In genomic region chr16:27365142-27366089, GRCh38 we compare ENCODE assay signal across 10 cellular contexts. TPM values are rescaled to one million over a fixed set of nuclear protein-coding genes. Genes with fewer than 3 reads are reported as not detected.
A peak's percentile ranks its signal among the peaks of the same experiment; 100 is the strongest.
DNase-seq lines count a peak whose midpoint lies in the region; ATAC-seq and TF ChIP-seq lines count a peak whose summit lies in the region.
"Had no signal": no experiment of that assay in that cellular context is flagged by ENCODE, and none has a peak within 500 bp of the region (broad histone marks: within the 10 kb centered on the region; RNA-seq: fewer than 3 reads in every experiment).

No MANE protein-coding gene starts in this region.

- no peaks in the 10 kb centered on the region for H3K27me3 Mint-ChIP-seq in activated naive CD8-positive, alpha-beta T cell

- DNase-seq in A172 (ENCODE audit: low spot score), result peak; percentile 68
- DNase-seq in HCEC 1CT, result peak; percentile 66
- peak; percentile 61 for DNase-seq in kidney epithelial cell (ENCODE audit: low read depth)
- no peak for DNase-seq in retina
- no peak for DNase-seq in COLO668 (lab: John Stamatoyannopoulos, UW; ENCODE audit: unreplicated experiment)
- no peak for DNase-seq in Peyer's patch
- DNase-seq: DMS79 treated with DMSO at 0.1 percent for 48 hours, psoas muscle had no signal

- H3K9me3 ChIP-seq in Peyer's patch, result no peaks in the 10 kb centered on the region
- H3K9me3 ChIP-seq: psoas muscle had no signal

- no peak for TF ChIP-seq POLR2A in Peyer's patch (IDR thresholded peaks at IDR 0.05)

- peak overlapping the region; percentile 47 for H3K4me3 Mint-ChIP-seq in activated naive CD8-positive, alpha-beta T cell

- H3K36me3 ChIP-seq in kidney epithelial cell (ENCODE audit: control insufficient read depth, insufficient read depth, low read length) (no peaks in the 10 kb centered on the region), Peyer's patch (peaks cover 0 to 34% (median 0%) of the 10 kb centered on the region in 3 donors)

- peaks cover 4% of the 10 kb centered on the region for H3K9me3 Mint-ChIP-seq in activated naive CD8-positive, alpha-beta T cell (ENCODE audit: low read depth)

- H3K27ac ChIP-seq in Peyer's patch, result peak overlapping the region in 2 of 4 donors; percentile 67 to 79
- H3K27ac ChIP-seq: psoas muscle had no signal

- H3K4me1 Mint-ChIP-seq in activated naive CD8-positive, alpha-beta T cell (ENCODE audit: low read depth), result peaks cover 78% of the 10 kb centered on the region

- H3K4me1 ChIP-seq in Peyer's patch, result peaks cover 4 to 37% (median 8%) of the 10 kb centered on the region in 4 donors
- H3K4me1 ChIP-seq: psoas muscle had no signal

- H3K4me3 ChIP-seq in kidney epithelial cell (ENCODE audit: low read depth, low read length), result no peak overlapping the region
- no peak overlapping the region for H3K4me3 ChIP-seq in Peyer's patch
- H3K4me3 ChIP-seq: psoas muscle had no signal

- peak overlapping the region; percentile 99 for H3K27ac Mint-ChIP-seq in activated naive CD8-positive, alpha-beta T cell

- H3K27me3 ChIP-seq in kidney epithelial cell (ENCODE audit: control insufficient read depth, insufficient read depth, low read length) (no peaks in the 10 kb centered on the region), Peyer's patch (no peaks in the 10 kb centered on the region)

- ATAC-seq in HG03442 (IDR thresholded peaks at IDR 0.05; ENCODE audit: unreplicated experiment), result no peak
- ATAC-seq: psoas muscle had no signal

- H3K36me3 Mint-ChIP-seq in activated naive CD8-positive, alpha-beta T cell, result peaks cover 16% of the 10 kb centered on the region

- TF ChIP-seq CTCF in kidney epithelial cell (IDR thresholded peaks at IDR 0.05; ENCODE audit: insufficient read depth, low read length, poor library complexity, severe bottlenecking) (no peak), Peyer's patch (IDR thresholded peaks at IDR 0.05) (no peak)

RNA-seq across cellular contexts. Expression of gene IL21R, which starts 36.6 kb away (rescaled TPM):
- 1.3 and 6.6 TPM in 2 replicates for total RNA-seq in A172 (2014; rRNA removed; shearing (Covaris generic))
- total RNA-seq in kidney epithelial cell (1.1 and 1.6 TPM in 2 replicates), Peyer's patch (1 to 10 TPM in 2 of 4 donors, under 1 TPM in 1, not detected in 1; 0.18 to 4.1 (median 1.3) TPM)

RNA-seq across cellular contexts. Expression of gene IL4R, which starts 51.6 kb away (rescaled TPM):
- total RNA-seq in A172 (2014; rRNA removed; shearing (Covaris generic)), result 21.2 and 25.6 TPM in 2 replicates
- total RNA-seq in kidney epithelial cell (52.1 and 58.8 TPM in 2 replicates), Peyer's patch (100 to 1,000 TPM in 1 of 4 donors, 10 to 100 TPM in 3; 32.2 to 104 (median 71.9) TPM)

Comparison
In these comparisons a context has a peak if more than half of its experiments do, and no peak if none do; other contexts are left out.
1. DNase-seq: peak in A172 (single experiment), HCEC 1CT (single experiment) and kidney epithelial cell (single experiment); none in retina (single experiment), COLO668 (single experiment) and Peyer's patch (0 of 3).